13 cellular contexts compared by ENCODE assay signal in genomic region chr14:101371691-101372493, GRCh38.
"Had no signal": no experiment of that assay in that cellular context is flagged by ENCODE, and none has a peak within 500 bp of the region (broad histone marks: within the 10 kb centered on the region; RNA-seq: fewer than 3 reads in every experiment).

No MANE protein-coding gene starts in this region.

- DNase-seq: activated B cell treated with CpG ODN at 0.5 μM for 24 hours; activated CD4-positive, alpha-beta T cell treated with anti-CD3 and anti-CD28 coated beads for 4 hours; amniotic stem cell; foreskin melanocyte; lower lobe of right lung; nephron progenitor cell; occipital lobe; T-helper 1 cell; T-helper 9 cell had no signal

- H3K9me3 ChIP-seq: lower lobe of right lung, right atrium auricular region, suprapubic skin had no signal

- H3K4me1 ChIP-seq: lower lobe of right lung, right atrium auricular region had no signal

- H3K27ac ChIP-seq: cardiac muscle cell, lower lobe of right lung, right atrium auricular region, skin epidermis, suprapubic skin had no signal

- H3K27me3 ChIP-seq: cardiac muscle cell, right atrium auricular region had no signal

- H3K36me3 ChIP-seq: cardiac muscle cell, lower lobe of right lung, right atrium auricular region, suprapubic skin had no signal

- H3K4me3 ChIP-seq: cardiac muscle cell, lower lobe of right lung, right atrium auricular region, skin epidermis, suprapubic skin had no signal
